In the genomic region with DNA sequence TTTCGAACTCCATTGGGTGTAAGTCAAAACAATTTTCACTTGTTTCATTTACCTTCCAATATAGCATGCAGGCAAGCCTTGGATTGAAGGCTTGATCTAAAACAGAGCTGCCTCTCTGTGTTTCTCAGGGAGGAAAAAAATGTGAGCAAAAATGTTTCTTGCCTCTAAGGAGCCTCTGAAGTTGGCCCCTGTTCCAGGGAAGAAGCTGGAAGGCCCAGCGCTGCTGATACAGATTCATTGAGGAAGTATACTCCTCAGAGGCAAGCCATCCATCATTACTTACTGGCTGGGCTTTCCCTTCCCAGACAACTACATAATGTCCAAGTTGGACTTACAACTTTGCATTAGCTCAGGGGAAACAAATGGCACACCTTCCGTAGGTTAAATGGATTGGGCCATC, we compare ENCODE assay signal across 29 cellular contexts.
"Had no signal": no experiment of that assay in that cellular context is flagged by ENCODE, and none has a peak within 500 bp of the region (broad histone marks: within the 10 kb centered on the region; RNA-seq: fewer than 3 reads in every experiment).

No MANE protein-coding gene starts in this region.

- H3K9me3 ChIP-seq: neutrophil, ovary, psoas muscle, right lobe of liver, spleen, suprapubic skin, testis, tibial artery, transverse colon, upper lobe of left lung, vagina had no signal

- ATAC-seq: naive thymus-derived CD8-positive, alpha-beta T cell; natural killer cell treated with Interleukin-12 subunit alpha and Interleukin-12 subunit beta and Interleukin-15 and Interleukin-18, amount 100 ng/mL, for 72 hours; psoas muscle; right lobe of liver; stimulated activated memory B cell treated with anti-CD40 and anti-IgM and Interleukin-4, amounts not matched to agents 10 μg/mL and 1 μg/mL and 100 μg/mL, for 72 hours; stimulated activated naive CD8-positive, alpha-beta T cell treated with anti-CD3 and anti-CD28 coated beads, Interleukin-15, amount 100 ng/mL, for 72 hours; stimulated activated naive CD8-positive, alpha-beta T cell treated with anti-CD3 and anti-CD28 coated beads, Interleukin-15, Interleukin-2, amounts not matched to agents 100 U/mL and 50 U/mL, for 24 hours had no signal

- H3K27ac ChIP-seq: neutrophil, ovary, parathyroid adenoma, psoas muscle, right lobe of liver, skin epidermis, spleen, suprapubic skin, testis, tibial artery, transverse colon, upper lobe of left lung, vagina had no signal

- H3K27me3 ChIP-seq: neutrophil, ovary, right lobe of liver, spleen, suprapubic skin, testis, tibial artery, transverse colon, upper lobe of left lung, vagina had no signal

- H3K4me3 ChIP-seq: ovary, psoas muscle, right lobe of liver, skin epidermis, smooth muscle cell, spleen, suprapubic skin, testis, tibial artery, transverse colon, upper lobe of left lung, vagina had no signal

- DNase-seq: naive thymus-derived CD8-positive, alpha-beta T cell; nephron progenitor cell; nucleus accumbens; ovary; posterior cingulate gyrus; psoas muscle; right lobe of liver; spleen; stimulated activated CD4-positive, alpha-beta T cell treated with anti-CD3 and anti-CD28 coated beads, Interleukin-12 subunit alpha, Interleukin-12 subunit beta, amount 100 ng/mL, for 4 hours; stimulated activated CD4-positive, alpha-beta T cell treated with anti-CD3 and anti-CD28 coated beads, Interleukin-1b, Interleukin-23, amount 100 ng/mL, for 48 hours; stimulated activated CD4-positive, alpha-beta T cell treated with anti-CD3 and anti-CD28 coated beads, Interleukin-4, amount 100 ng/mL, for 1 hour; stimulated activated CD4-positive, alpha-beta T cell treated with anti-CD3 and anti-CD28 coated beads, Interleukin-4, amount 100 ng/mL, for 4 hours; stimulated activated CD8-positive, alpha-beta memory T cell treated with anti-CD3 and anti-CD28 coated beads, Interleukin-4, amount 100 ng/mL, for 48 hours; stimulated activated naive CD4-positive, alpha-beta T cell; stimulated activated naive CD8-positive, alpha-beta T cell treated with anti-CD3 and anti-CD28 coated beads, Interleukin-15, amount 100 ng/mL, for 72 hours; stimulated activated naive CD8-positive, alpha-beta T cell treated with anti-CD3 and anti-CD28 coated beads, Interleukin-15, Interleukin-2, amounts not matched to agents 100 U/mL and 50 U/mL, for 24 hours; substantia nigra; testis; tibial artery; transverse colon; upper lobe of left lung had no signal

- H3K4me1 ChIP-seq: psoas muscle, right lobe of liver, spleen, suprapubic skin, testis, tibial artery, transverse colon, upper lobe of left lung, vagina had no signal

- H3K36me3 ChIP-seq: neutrophil, ovary, right lobe of liver, spleen, suprapubic skin, tibial artery, transverse colon, upper lobe of left lung, vagina had no signal
